Comparison of ENCODE assay signal across 21 cellular contexts in the genomic region with DNA sequence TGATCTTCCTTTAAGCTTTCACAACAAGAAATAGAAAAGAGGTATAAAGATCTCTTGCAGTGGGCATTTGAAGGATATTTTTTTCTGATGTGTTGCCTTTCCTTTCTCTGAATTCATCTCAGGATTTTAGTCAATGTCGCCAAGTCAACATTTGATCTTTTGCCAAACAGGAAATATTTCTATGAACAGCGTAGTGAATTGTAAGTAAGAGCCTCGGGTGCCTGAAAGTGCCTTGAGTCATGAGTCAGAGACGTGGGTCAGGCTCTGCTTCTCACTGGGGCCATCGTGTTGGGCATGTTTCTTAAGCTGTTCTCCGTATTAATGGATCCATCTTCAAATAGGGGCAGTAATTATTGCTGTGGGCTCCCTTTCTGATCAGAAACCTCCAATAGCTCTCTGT.
A peak's percentile ranks its signal among the peaks of the same experiment; 100 is the strongest.
DNase-seq lines count a peak whose midpoint lies in the region; ATAC-seq and TF ChIP-seq lines count a peak whose summit lies in the region.
"Had no signal": no experiment of that assay in that cellular context is flagged by ENCODE, and none has a peak within 500 bp of the region (broad histone marks: within the 10 kb centered on the region; RNA-seq: fewer than 3 reads in every experiment).

No MANE protein-coding gene starts in this region.

- H3K27ac Mint-ChIP-seq in stimulated activated naive CD8-positive, alpha-beta T cell treated with anti-CD3 and anti-CD28 coated beads, Interleukin-15, amount 100 ng/mL, for 72 hours: peak overlapping the region in 1 of 2 donors; percentile 87
- H3K27ac Mint-ChIP-seq in activated B cell treated with CpG ODN at 0.5 μM for 24 hours: peak overlapping the region; percentile 30
- H3K27ac Mint-ChIP-seq: endodermal cell had no signal

- no peak overlapping the region for H3K27ac ChIP-seq in epithelial cell of prostate
- H3K27ac ChIP-seq in A673 (ENCODE audit: low read depth, low read length, poor library complexity, severe bottlenecking): no peak overlapping the region
- H3K27ac ChIP-seq in SK-N-SH (ENCODE audit: low read depth in 2 of 2, low read length in 1 of 2): no peak overlapping the region
- H3K27ac ChIP-seq: adrenal gland, left lung, ovary, skin epidermis, thoracic aorta had no signal

- no peaks in the 10 kb centered on the region for H3K9me2 ChIP-seq in SK-N-SH

- H3K36me3 Mint-ChIP-seq in activated B cell treated with CpG ODN at 0.5 μM for 24 hours (ENCODE audit: low read depth): peaks cover 32% of the 10 kb centered on the region

- H3K9me3 ChIP-seq in A673 (ENCODE audit: low read depth, low read length, poor library complexity, severe bottlenecking) (no peaks in the 10 kb centered on the region), SK-N-SH (no peaks in the 10 kb centered on the region)
- H3K9me3 ChIP-seq: adrenal gland, left lung, ovary, thoracic aorta had no signal

- BruUV-seq in A673 (replicated peaks; lab: Mats Ljungman, UMichigan): no TSS peak

- H3K79me2 ChIP-seq in SK-N-SH (ENCODE audit: insufficient read depth): no peaks in the 10 kb centered on the region

- POLR2A ChIA-PET in activated B cell treated with CpG ODN at 0.5 μM for 24 hours (lab: Charles Lee): no interaction called here
- POLR2A ChIA-PET in A673 (lab: Charles Lee; ENCODE audit: low non-redundant PET): no interaction called here
- POLR2A ChIA-PET in SK-N-SH (lab: Yijun Ruan, JAX): no interaction called here

- H3F3A ChIP-seq in SK-N-SH (replicated peaks; ENCODE audit: insufficient read depth): no peaks in the 10 kb centered on the region

- CTCF ChIA-PET in activated B cell treated with CpG ODN at 0.5 μM for 24 hours (lab: Charles Lee) (no interaction called here), A673 (lab: Charles Lee) (no interaction called here), SK-N-SH (lab: Yijun Ruan, JAX) (no interaction called here)

- intact Hi-C loops in activated B cell treated with CpG ODN at 0.5 μM for 24 hours (cut with micrococcal nuclease) (no loop called here), A673 (cut with micrococcal nuclease; ENCODE audit: unreplicated experiment) (no loop called here)

- peak; percentile 66 for ATAC-seq in stimulated activated naive CD8-positive, alpha-beta T cell treated with anti-CD3 and anti-CD28 coated beads, Interleukin-15, amount 100 ng/mL, for 72 hours
- ATAC-seq in stimulated activated naive CD8-positive, alpha-beta T cell treated with anti-CD3 and anti-CD28 coated beads, Interleukin-15, Interleukin-2, amounts not matched to agents 100 U/mL and 50 U/mL, for 24 hours: no peak
- no peak for ATAC-seq in activated B cell treated with CpG ODN at 0.5 μM for 24 hours (ENCODE audit: low read depth)
- ATAC-seq: left lung had no signal

- H3K27me3 ChIP-seq in A673 (replicated peaks; ENCODE audit: insufficient read depth, low read depth, low read length, poor library complexity): no peaks in the 10 kb centered on the region
- no peaks in the 10 kb centered on the region for H3K27me3 ChIP-seq in SK-N-SH (ENCODE audit: insufficient read depth)
- H3K27me3 ChIP-seq: adrenal gland, left lung, ovary had no signal

- H3K4me1 ChIP-seq in A673 (ENCODE audit: insufficient read depth, low read length, poor library complexity, severe bottlenecking): no peaks in the 10 kb centered on the region
- no peaks in the 10 kb centered on the region for H3K4me1 ChIP-seq in SK-N-SH (ENCODE audit: control insufficient read depth in 1 of 2, insufficient read depth in 2 of 2, low read depth in 1 of 2, low read length in 1 of 2)
- H3K4me1 ChIP-seq: adrenal gland, left lung had no signal

- H3K27me3 Mint-ChIP-seq in stimulated activated naive CD8-positive, alpha-beta T cell treated with anti-CD3 and anti-CD28 coated beads, Interleukin-15, amount 100 ng/mL, for 72 hours: no peaks in the 10 kb centered on the region
- no peaks in the 10 kb centered on the region for H3K27me3 Mint-ChIP-seq in activated B cell treated with CpG ODN at 0.5 μM for 24 hours

- H3K4me3 Mint-ChIP-seq in stimulated activated naive CD8-positive, alpha-beta T cell treated with anti-CD3 and anti-CD28 coated beads, Interleukin-15, amount 100 ng/mL, for 72 hours: no peak overlapping the region
- H3K4me3 Mint-ChIP-seq in activated B cell treated with CpG ODN at 0.5 μM for 24 hours: no peak overlapping the region
- H3K4me3 Mint-ChIP-seq: endodermal cell had no signal

- no peak overlapping the region for H3K4me2 ChIP-seq in SK-N-SH

- TF ChIP-seq CTCF in activated B cell treated with CpG ODN at 0.5 μM for 24 hours (IDR thresholded peaks at IDR 0.05): no peak
- no peak for TF ChIP-seq CTCF in A673 (conservative IDR thresholded peaks at IDR 0.05; ENCODE audit: low read depth, low read length)
- TF ChIP-seq CTCF in SK-N-SH (IDR thresholded peaks at IDR 0.05): no peak

- no peak for TF ChIP-seq EP300 in SK-N-SH (IDR thresholded peaks at IDR 0.05; ENCODE audit: borderline replicate concordance in 1 of 2, low read depth in 1 of 2, low read length in 1 of 2)

- peaks cover 4 to 8% of the 10 kb centered on the region in 2 donors for H3K9me3 Mint-ChIP-seq in stimulated activated naive CD8-positive, alpha-beta T cell treated with anti-CD3 and anti-CD28 coated beads, Interleukin-15, amount 100 ng/mL, for 72 hours
- H3K9me3 Mint-ChIP-seq in activated B cell treated with CpG ODN at 0.5 μM for 24 hours: no peaks in the 10 kb centered on the region
- H3K9me3 Mint-ChIP-seq: endodermal cell had no signal

- TF ChIP-seq RAD21 in SK-N-SH (IDR thresholded peaks at IDR 0.05; ENCODE audit: low read length): no peak

- no peaks in the 10 kb centered on the region for H3K36me3 ChIP-seq in A673 (ENCODE audit: insufficient read depth, low read length, poor library complexity, severe bottlenecking)
- no peaks in the 10 kb centered on the region for H3K36me3 ChIP-seq in SK-N-SH (replicated peaks in 1 of 2; ENCODE audit: control insufficient read depth in 1 of 2, insufficient read depth in 2 of 2, low read length in 1 of 2)
- H3K36me3 ChIP-seq: adrenal gland, ovary, thoracic aorta had no signal

- H3K4me3 ChIP-seq in A673 (ENCODE audit: low read depth, low read length, poor library complexity, severe bottlenecking) (no peak overlapping the region), SK-N-SH (ENCODE audit: low read depth in 2 of 2, low read length in 1 of 2) (no peak overlapping the region)
- H3K4me3 ChIP-seq: adrenal gland, left lung, ovary, skin epidermis, thoracic aorta had no signal

- no peak overlapping the region for H3K9ac ChIP-seq in SK-N-SH

- H2AFZ ChIP-seq in SK-N-SH (ENCODE audit: low read depth): no peak overlapping the region

- no CpG with 5 or more reads among the region's 6 CpGs for WGBS in SK-N-SH (ENCODE audit: low lambda C conversion rate)

- H3K4me1 Mint-ChIP-seq in stimulated activated naive CD8-positive, alpha-beta T cell treated with anti-CD3 and anti-CD28 coated beads, Interleukin-15, amount 100 ng/mL, for 72 hours: peaks cover 12% of the 10 kb centered on the region
- no peaks in the 10 kb centered on the region for H3K4me1 Mint-ChIP-seq in activated B cell treated with CpG ODN at 0.5 μM for 24 hours
- H3K4me1 Mint-ChIP-seq: endodermal cell had no signal

- DNase-seq in stimulated activated naive CD8-positive, alpha-beta T cell treated with anti-CD3 and anti-CD28 coated beads, Interleukin-15, amount 100 ng/mL, for 72 hours: no peak
- no peak for DNase-seq in stimulated activated naive CD8-positive, alpha-beta T cell treated with anti-CD3 and anti-CD28 coated beads, Interleukin-15, Interleukin-2, amounts not matched to agents 100 U/mL and 50 U/mL, for 24 hours
- DNase-seq in activated B cell treated with CpG ODN at 0.5 μM for 24 hours: no peak
- DNase-seq in epithelial cell of prostate (ENCODE audit: low read depth, low spot score): peak; percentile 3
- peak; percentile 15 for DNase-seq in stromal cell of bone marrow (ENCODE audit: low read depth)
- DNase-seq in A673 (ENCODE audit: low spot score): no peak
- DNase-seq in AG08396 (ENCODE audit: low spot score): no peak
- DNase-seq in SK-N-SH: no peak
- DNase-seq: activated CD4-positive, CD25-positive, alpha-beta regulatory T cell treated with anti-CD3 and anti-CD28 coated beads, Interleukin-2, amount 50 U/mL, for 72 hours; activated T-cell treated with anti-CD3 and anti-CD28 coated beads for 4 hours; adrenal gland; AML-193; endodermal cell; left lung; NCI-H2029 treated with DMSO at 0.1 percent for 48 hours; NCI-H524; ovary; SHP77; stimulated activated CD4-positive, alpha-beta T cell treated with anti-CD3 and anti-CD28 coated beads, Interleukin-4, amount 100 ng/mL, for 4 hours had no signal

- H4K20me1 ChIP-seq in SK-N-SH (ENCODE audit: insufficient read depth): no peaks in the 10 kb centered on the region

TF ChIP-seq in SK-N-SH, 30 proteins besides CTCF, POLR2A, EP300 and RAD21 (continues in another document):
- TF ChIP-seq EZH2phosphoT487 (IDR thresholded peaks at IDR 0.05; ENCODE audit: borderline replicate concordance, low read depth): no peak
- no peak for TF ChIP-seq POLR2AphosphoS5 (IDR thresholded peaks at IDR 0.05; ENCODE audit: low read depth, low read length)
- TF ChIP-seq FOXM1 (IDR thresholded peaks at IDR 0.05; ENCODE audit: low read depth): no peak
- TF ChIP-seq MXI1 (IDR thresholded peaks at IDR 0.05; ENCODE audit: low read depth, low read length): no peak
- TF ChIP-seq SIN3A (IDR thresholded peaks at IDR 0.05; ENCODE audit: borderline replicate concordance, low read depth, low read length): no peak
- no peak for TF ChIP-seq JUND (IDR thresholded peaks at IDR 0.05)
- no peak for TF ChIP-seq SMC3 (IDR thresholded peaks at IDR 0.05; ENCODE audit: low read depth, low read length)
- TF ChIP-seq, protein P1, sequence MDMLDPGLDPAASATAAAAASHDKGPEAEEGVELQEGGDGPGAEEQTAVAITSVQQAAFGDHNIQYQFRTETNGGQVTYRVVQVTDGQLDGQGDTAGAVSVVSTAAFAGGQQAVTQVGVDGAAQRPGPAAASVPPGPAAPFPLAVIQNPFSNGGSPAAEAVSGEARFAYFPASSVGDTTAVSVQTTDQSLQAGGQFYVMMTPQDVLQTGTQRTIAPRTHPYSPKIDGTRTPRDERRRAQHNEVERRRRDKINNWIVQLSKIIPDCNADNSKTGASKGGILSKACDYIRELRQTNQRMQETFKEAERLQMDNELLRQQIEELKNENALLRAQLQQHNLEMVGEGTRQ (IDR thresholded peaks at IDR 0.05; ENCODE audit: borderline replicate concordance, low read depth, low read length): no peak
- TF ChIP-seq, protein P2, sequence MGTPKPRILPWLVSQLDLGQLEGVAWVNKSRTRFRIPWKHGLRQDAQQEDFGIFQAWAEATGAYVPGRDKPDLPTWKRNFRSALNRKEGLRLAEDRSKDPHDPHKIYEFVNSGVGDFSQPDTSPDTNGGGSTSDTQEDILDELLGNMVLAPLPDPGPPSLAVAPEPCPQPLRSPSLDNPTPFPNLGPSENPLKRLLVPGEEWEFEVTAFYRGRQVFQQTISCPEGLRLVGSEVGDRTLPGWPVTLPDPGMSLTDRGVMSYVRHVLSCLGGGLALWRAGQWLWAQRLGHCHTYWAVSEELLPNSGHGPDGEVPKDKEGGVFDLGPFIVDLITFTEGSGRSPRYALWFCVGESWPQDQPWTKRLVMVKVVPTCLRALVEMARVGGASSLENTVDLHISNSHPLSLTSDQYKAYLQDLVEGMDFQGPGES (IDR thresholded peaks at IDR 0.05; ENCODE audit: low read depth, low read length): no peak
- TF ChIP-seq RFX5 (IDR thresholded peaks at IDR 0.05; ENCODE audit: low read length): no peak
- no peak for TF ChIP-seq ELF1 (IDR thresholded peaks at IDR 0.05)
- no peak for TF ChIP-seq TCF12 (IDR thresholded peaks at IDR 0.05)

Comparison
In these comparisons a context has a peak if more than half of its experiments do, and no peak if none do; other contexts are left out.
1. DNase-seq: peak in epithelial cell of prostate (single experiment) and stromal cell of bone marrow (single experiment); none in stimulated activated naive CD8-positive, alpha-beta T cell treated with anti-CD3 and anti-CD28 coated beads, Interleukin-15, amount 100 ng/mL, for 72 hours (0 of 2), stimulated activated naive CD8-positive, alpha-beta T cell treated with anti-CD3 and anti-CD28 coated beads, Interleukin-15, Interleukin-2, amounts not matched to agents 100 U/mL and 50 U/mL, for 24 hours (single experiment), activated B cell treated with CpG ODN at 0.5 μM for 24 hours (single experiment), A673 (single experiment), AG08396 (single experiment) and SK-N-SH (single experiment).